ENCODE assay signal across 30 cellular contexts in genomic region chr12:50353404-50353803, GRCh38. TPM values are rescaled to one million over a fixed set of nuclear protein-coding genes. Genes with fewer than 3 reads are reported as not detected.
DNase-seq lines count a peak whose midpoint lies in the region; ATAC-seq and TF ChIP-seq lines count a peak whose summit lies in the region.
"Had no signal": no experiment of that assay in that cellular context is flagged by ENCODE, and none has a peak within 500 bp of the region (broad histone marks: within the 10 kb centered on the region; RNA-seq: fewer than 3 reads in every experiment).

No MANE protein-coding gene starts in this region.

- H3K9me3 Mint-ChIP-seq in H9 (no peaks in the 10 kb centered on the region), WTC11 (no peaks in the 10 kb centered on the region), natural killer cell (no peaks in the 10 kb centered on the region)
- H3K9me3 Mint-ChIP-seq: activated naive CD4-positive, alpha-beta T cell treated with anti-CD3 and anti-CD28 coated beads, Interleukin-2, amount 10 ng/mL, durations not matched to agents 7 days and 5 days; activated T-helper 1 cell treated with anti-CD3 and anti-CD28 coated beads, Interleukin-12 subunit alpha, Interleukin-12 subunit beta, Interleukin-2, Interleukin-4 antibody, amounts not matched to agents 30 ng/mL and 10 ng/mL and 1 ng/mL, durations not matched to agents 14 hours and 24 hours and 36 hours; effector memory CD8-positive, alpha-beta T cell; naive B cell; stimulated activated naive CD8-positive, alpha-beta T cell treated with anti-CD3 and anti-CD28 coated beads, Interleukin-15, amount 100 ng/mL, for 72 hours had no signal

- H3K4me2 ChIP-seq in H9 (ENCODE audit: insufficient read depth, insufficient read length, low read length) (no peak overlapping the region), mesendoderm (ENCODE audit: low read length) (no peak overlapping the region)

- H3K4ac ChIP-seq in H9 (ENCODE audit: low read depth, low read length), result no peak overlapping the region
- H3K4ac ChIP-seq in mesendoderm (ENCODE audit: low read depth, low read length), result peak overlapping the region; percentile 90

- H2BK5ac ChIP-seq in H9 (ENCODE audit: insufficient read length, low read length), result peak overlapping the region; percentile 76
- H2BK5ac ChIP-seq in mesendoderm (ENCODE audit: low read length), result peak overlapping the region; percentile 92

- peak; percentile 80 for ATAC-seq in WTC11
- no peak for ATAC-seq in natural killer cell
- ATAC-seq: effector memory CD8-positive, alpha-beta T cell; left cardiac atrium; stimulated activated naive CD8-positive, alpha-beta T cell treated with anti-CD3 and anti-CD28 coated beads, Interleukin-15, amount 100 ng/mL, for 72 hours had no signal

- DNase-seq in H9 (no peak), WTC11 (ENCODE audit: low spot score) (no peak), mesendoderm (peak; percentile 76), natural killer cell (no peak), NCI-H2107 treated with DMSO at 0.1 percent for 48 hours (lab: John Stamatoyannopoulos, UW; ENCODE audit: unreplicated experiment) (no peak)
- no peak for DNase-seq in effector CD8-positive, alpha-beta T cell (lab: John Stamatoyannopoulos, UW)
- DNase-seq: activated CD4-positive, CD25-positive, alpha-beta regulatory T cell; activated CD8-positive, alpha-beta memory T cell treated with anti-CD3 and anti-CD28 coated beads, Interleukin-2, amount 50 U/mL, for 4 hours; activated naive CD4-positive, alpha-beta T cell treated with anti-CD3 and anti-CD28 coated beads, Interleukin-2, amount 10 ng/mL, durations not matched to agents 7 days and 5 days; amygdala; C1 segment of cervical spinal cord; DMS79; effector memory CD8-positive, alpha-beta T cell; head of caudate nucleus; left cardiac atrium; naive B cell; NCI-H1092; NCI-H1694 treated with DMSO at 0.1 percent for 48 hours; NCI-H2171; NCI-H510A treated with DMSO at 0.1 percent for 48 hours; NK-92 treated with Interleukin-12 subunit alpha and Interleukin-12 subunit beta, amount 100 ng/mL, for 24 hours; Peyer's patch; SIG-M5; stimulated activated naive CD8-positive, alpha-beta T cell treated with anti-CD3 and anti-CD28 coated beads, Interleukin-15, amount 100 ng/mL, for 72 hours; thyroid gland had no signal

- no peak overlapping the region for H4K5ac ChIP-seq in H9 (ENCODE audit: insufficient read length, low read depth, low read length)
- H4K5ac ChIP-seq in mesendoderm (ENCODE audit: low read length), result no peak overlapping the region

- H3K18ac ChIP-seq in H9 (ENCODE audit: insufficient read length, low read depth, low read length) (no peak overlapping the region), mesendoderm (ENCODE audit: low read length) (peak overlapping the region; percentile 35)

- H3T11ph ChIP-seq in H9 (ENCODE audit: low read length), result no peak overlapping the region

- peaks cover 19% of the 10 kb centered on the region for H3K4me1 ChIP-seq in ACC112 (ENCODE audit: control insufficient read depth, insufficient read depth, low read length, unreplicated experiment)
- no peaks in the 10 kb centered on the region; the same call in 1 of the 2 replicates for H3K4me1 ChIP-seq in H9 (ENCODE audit: insufficient read depth, low read length)
- peaks cover 9% of the 10 kb centered on the region for H3K4me1 ChIP-seq in mesendoderm (ENCODE audit: control insufficient read depth, low read depth, low read length)
- H3K4me1 ChIP-seq: thyroid gland had no signal

- H2AFZ ChIP-seq in ACC112 (ENCODE audit: low read length, unreplicated experiment) (peak overlapping the region; percentile 97), H9 (ENCODE audit: low read length) (peak overlapping the region; percentile 90)

- H3K23me2 ChIP-seq in H9 (ENCODE audit: insufficient read length, low read depth, low read length, poor library complexity, severe bottlenecking), result no peaks in the 10 kb centered on the region

- H2AK5ac ChIP-seq in H9 (ENCODE audit: insufficient read length, low read length) (no peak overlapping the region), mesendoderm (ENCODE audit: low read length) (peak overlapping the region; percentile 4)

- H3K56ac ChIP-seq in H9 (ENCODE audit: insufficient read length, low read depth, low read length) (no peak overlapping the region), mesendoderm (ENCODE audit: low read length) (peak overlapping the region; percentile 77)

- H2BK120ac ChIP-seq in H9 (ENCODE audit: low read depth, low read length, poor library complexity, severe bottlenecking) (no peak overlapping the region), mesendoderm (ENCODE audit: low read depth, low read length) (peak overlapping the region; percentile 76)

- peaks cover 0 to 3% of the 10 kb centered on the region in 2 experiments; a peak in 3 of 4 replicates for H3K4me1 Mint-ChIP-seq in H9
- no peaks in the 10 kb centered on the region for H3K4me1 Mint-ChIP-seq in WTC11
- no peaks in the 10 kb centered on the region for H3K4me1 Mint-ChIP-seq in natural killer cell
- H3K4me1 Mint-ChIP-seq: activated naive CD4-positive, alpha-beta T cell treated with anti-CD3 and anti-CD28 coated beads, Interleukin-2, amount 10 ng/mL, durations not matched to agents 7 days and 5 days; naive B cell; stimulated activated naive CD8-positive, alpha-beta T cell treated with anti-CD3 and anti-CD28 coated beads, Interleukin-15, amount 100 ng/mL, for 72 hours had no signal

- no peak overlapping the region for H2BK20ac ChIP-seq in H9 (ENCODE audit: low read depth, low read length, poor library complexity, severe bottlenecking)

- no peak overlapping the region for H3K9ac ChIP-seq in H9 (ENCODE audit: extremely low read depth, insufficient read length, low read length)
- peak overlapping the region; percentile 33 for H3K9ac ChIP-seq in mesendoderm (ENCODE audit: low read length)

- no peaks in the 10 kb centered on the region; a peak in 1 of 7 replicates for H3K36me3 Mint-ChIP-seq in H9 (ENCODE audit: insufficient read depth in 1 of 3, low read depth in 3 of 3)
- no peaks in the 10 kb centered on the region for H3K36me3 Mint-ChIP-seq in WTC11
- H3K36me3 Mint-ChIP-seq in natural killer cell, result no peaks in the 10 kb centered on the region
- H3K36me3 Mint-ChIP-seq: activated naive CD4-positive, alpha-beta T cell treated with anti-CD3 and anti-CD28 coated beads, Interleukin-2, amount 10 ng/mL, durations not matched to agents 7 days and 5 days; naive B cell had no signal

- H2BK15ac ChIP-seq in H9 (ENCODE audit: low read depth, low read length) (no peak overlapping the region), mesendoderm (replicated peaks; ENCODE audit: low read depth) (no peak overlapping the region)

- H3K79me1 ChIP-seq in H9 (ENCODE audit: insufficient read depth, low read depth, low read length, poor library complexity, severe bottlenecking) (no peaks in the 10 kb centered on the region), mesendoderm (ENCODE audit: low read length) (no peaks in the 10 kb centered on the region)

- TF ChIP-seq CTCF in H9 (conservative IDR thresholded peaks at IDR 0.05), result no peak
- no peak for TF ChIP-seq CTCF in WTC11 (IDR thresholded peaks at IDR 0.05)
- TF ChIP-seq CTCF in natural killer cell (IDR thresholded peaks at IDR 0.05), result no peak

- no peaks in the 10 kb centered on the region for H3K9me3 ChIP-seq in H9 (ENCODE audit: control insufficient read depth, low read depth, low read length)
- H3K9me3 ChIP-seq: Peyer's patch, thyroid gland had no signal

- WGBS in H9 (ENCODE audit: extremely low coverage, insufficient read length, low lambda C conversion rate), result no CpG with 5 or more reads among the region's 3 CpGs
- WGBS in mesendoderm (ENCODE audit: extremely low coverage, insufficient coverage, low lambda C conversion rate), result no CpG with 5 or more reads among the region's 3 CpGs

- H3K27me3 Mint-ChIP-seq in H9 (ENCODE audit: low read depth) (no peaks in the 10 kb centered on the region; the same call in 1 of the 2 replicates), WTC11 (ENCODE audit: low read depth) (no peaks in the 10 kb centered on the region), natural killer cell (ENCODE audit: low read depth in 2 of 2) (no peaks in the 10 kb centered on the region)
- H3K27me3 Mint-ChIP-seq: effector memory CD8-positive, alpha-beta T cell; naive B cell; stimulated activated naive CD8-positive, alpha-beta T cell treated with anti-CD3 and anti-CD28 coated beads, Interleukin-15, amount 100 ng/mL, for 72 hours had no signal

- POLR2A ChIA-PET in WTC11 (lab: Charles Lee), result interaction anchor here (0.6 kb wide), 1 partner anchor 100 kb away, joined by 3 read pairs; no protein-coding TSS in a partner anchor

- H4K8ac ChIP-seq in H9 (replicated peaks; ENCODE audit: insufficient read length, low read depth, low read length), result no peak overlapping the region
- no peak overlapping the region for H4K8ac ChIP-seq in mesendoderm (ENCODE audit: low read depth, low read length)

- CTCF ChIA-PET in WTC11 (lab: Charles Lee), result no interaction called here

- H3K27ac ChIP-seq in ACC112 (ENCODE audit: low read depth, low read length) (no peak overlapping the region), H9 (ENCODE audit: insufficient read length, low read depth, low read length) (no peak overlapping the region), mesendoderm (ENCODE audit: low read depth, low read length) (no peak overlapping the region)

- H3K27ac Mint-ChIP-seq in H9 (no peak overlapping the region), WTC11 (no peak overlapping the region), natural killer cell (no peak overlapping the region)
- H3K27ac Mint-ChIP-seq: activated naive CD4-positive, alpha-beta T cell treated with anti-CD3 and anti-CD28 coated beads, Interleukin-2, amount 10 ng/mL, durations not matched to agents 7 days and 5 days; activated T-helper 1 cell treated with anti-CD3 and anti-CD28 coated beads, Interleukin-12 subunit alpha, Interleukin-12 subunit beta, Interleukin-2, Interleukin-4 antibody, amounts not matched to agents 30 ng/mL and 10 ng/mL and 1 ng/mL, durations not matched to agents 14 hours and 24 hours and 36 hours; effector memory CD8-positive, alpha-beta T cell; naive B cell had no signal

- H3K36me3 ChIP-seq in ACC112 (ENCODE audit: insufficient read depth, low read length), result no peaks in the 10 kb centered on the region
- no peaks in the 10 kb centered on the region for H3K36me3 ChIP-seq in mesendoderm (ENCODE audit: control insufficient read depth, insufficient read depth, low read length)
- H3K36me3 ChIP-seq: Peyer's patch, thyroid gland had no signal

- intact Hi-C loops in natural killer cell (cut with micrococcal nuclease), result no loop called here

- no peaks in the 10 kb centered on the region for H4K20me1 ChIP-seq in H9 (ENCODE audit: control insufficient read depth, insufficient read depth, insufficient read length)

- H3K4me3 Mint-ChIP-seq in H9 (no peak overlapping the region), WTC11 (no peak overlapping the region), natural killer cell (no peak overlapping the region)
- H3K4me3 Mint-ChIP-seq: activated naive CD4-positive, alpha-beta T cell treated with anti-CD3 and anti-CD28 coated beads, Interleukin-2, amount 10 ng/mL, durations not matched to agents 7 days and 5 days; activated T-helper 1 cell treated with anti-CD3 and anti-CD28 coated beads, Interleukin-12 subunit alpha, Interleukin-12 subunit beta, Interleukin-2, Interleukin-4 antibody, amounts not matched to agents 30 ng/mL and 10 ng/mL and 1 ng/mL, durations not matched to agents 14 hours and 24 hours and 36 hours; naive B cell; stimulated activated naive CD8-positive, alpha-beta T cell treated with anti-CD3 and anti-CD28 coated beads, Interleukin-15, amount 100 ng/mL, for 72 hours had no signal

- H3K79me2 ChIP-seq in ACC112 (ENCODE audit: control insufficient read depth, insufficient read depth, low read length, unreplicated experiment), result no peaks in the 10 kb centered on the region
- no peaks in the 10 kb centered on the region for H3K79me2 ChIP-seq in H9 (ENCODE audit: insufficient read depth, low read length)
- H3K79me2 ChIP-seq in mesendoderm (ENCODE audit: control insufficient read depth, insufficient read depth, low read length), result no peaks in the 10 kb centered on the region

- H3K27me3 ChIP-seq in ACC112 (ENCODE audit: insufficient read depth, low read length) (no peaks in the 10 kb centered on the region), H9 (ENCODE audit: insufficient read depth, low read length) (no peaks in the 10 kb centered on the region), mesendoderm (ENCODE audit: insufficient read depth, low read length, poor library complexity) (no peaks in the 10 kb centered on the region)
- H3K27me3 ChIP-seq: Peyer's patch, thyroid gland had no signal

- H2BK12ac ChIP-seq in H9 (ENCODE audit: insufficient read length, low read depth, low read length), result no peak overlapping the region

- peak overlapping the region; percentile 75; the same call in 1 of the 2 replicates for H3K14ac ChIP-seq in H9 (ENCODE audit: insufficient read depth, low read length)

- H3K23ac ChIP-seq in H9 (ENCODE audit: insufficient read length, low read depth, low read length) (no peak overlapping the region), mesendoderm (ENCODE audit: low read length) (no peak overlapping the region)

- H4K91ac ChIP-seq in H9 (ENCODE audit: insufficient read length, low read depth, low read length), result peak overlapping the region; percentile 45

- H3K4me3 ChIP-seq in ACC112 (ENCODE audit: low read depth, low read length) (0 out of 2 replicates have a peak overlapping the region, but pooled peaks have one; percentile 67), mesendoderm (ENCODE audit: low read length) (no peak overlapping the region)
- H3K4me3 ChIP-seq: Peyer's patch, thyroid gland had no signal

RNA-seq across cellular contexts. Expression of gene FAM186A, which starts 43.0 kb away (rescaled TPM):
- total RNA-seq in H9 (2021) (not detected in 2 replicates), WTC11 (2021) (not detected in 3 replicates), natural killer cell (not detected)
- not detected for polyA plus RNA-seq in mesendoderm (2013, experiment 1 of 2)
- polyA plus RNA-seq in mesendoderm (2013, experiment 2 of 2), result not detected
- total RNA-seq: activated T-helper 1 cell treated with anti-CD3 and anti-CD28 coated beads, Interleukin-12 subunit alpha, Interleukin-12 subunit beta, Interleukin-2, Interleukin-4 antibody, amounts not matched to agents 30 ng/mL and 10 ng/mL and 1 ng/mL, durations not matched to agents 14 hours and 24 hours and 36 hours; bronchial epithelial cell; left cardiac atrium; omental fat pad; Peyer's patch; skeletal muscle tissue; thyroid gland had no signal

RNA-seq across cellular contexts. Expression of gene LARP4, which starts 47.3 kb away (rescaled TPM):
- total RNA-seq in H9 (2021), result 82.3 and 87.1 TPM in 2 replicates
- total RNA-seq in WTC11 (2021), result 64.3 to 73.9 TPM (median 73.0 TPM) in 3 replicates
- 49.6 TPM for polyA plus RNA-seq in mesendoderm (2013, experiment 1 of 2)
- polyA plus RNA-seq in mesendoderm (2013, experiment 2 of 2), result 50.1 TPM
- 10 to 100 TPM; 25.1 to 41.1 (median 35.3) TPM for total RNA-seq in natural killer cell
